ENCODE assay signal across 35 cellular contexts in the genomic region with DNA sequence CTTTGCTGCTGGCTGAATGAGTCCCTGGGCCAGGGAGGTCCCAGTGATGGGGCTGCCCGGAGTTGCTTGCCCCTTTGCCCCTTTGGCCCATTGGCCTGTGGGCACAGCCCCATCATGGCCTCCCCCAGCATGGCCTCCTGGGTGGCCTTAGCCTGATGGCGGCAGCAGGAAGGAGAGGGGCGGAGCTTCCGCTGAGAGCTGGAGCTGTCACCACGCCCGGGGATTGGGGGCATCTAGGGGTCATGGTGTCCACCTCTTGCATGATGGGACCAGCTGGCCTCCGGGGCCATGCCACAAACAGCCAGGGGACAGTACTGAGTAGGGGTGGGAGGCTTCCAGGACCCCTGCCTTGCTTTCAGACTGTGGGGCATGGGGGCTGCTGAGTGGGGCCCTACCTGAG. TPM values are rescaled to one million over a fixed set of nuclear protein-coding genes. Genes with fewer than 3 reads are reported as not detected.
"Had no signal": no experiment of that assay in that cellular context is flagged by ENCODE, and none has a peak within 500 bp of the region (broad histone marks: within the 10 kb centered on the region; RNA-seq: fewer than 3 reads in every experiment).

No MANE protein-coding gene starts in this region.

- H3K27me3 ChIP-seq: gastroesophageal sphincter, sigmoid colon, thyroid gland, vagina had no signal

- H3K4me3 ChIP-seq: gastroesophageal sphincter, left ventricle myocardium inferior, lung, mucosa of descending colon, sigmoid colon, stomach, thyroid gland, upper lobe of left lung, vagina had no signal

- DNase-seq: activated CD4-positive, alpha-beta memory T cell treated with anti-CD3 and anti-CD28 coated beads for 36 hours; activated CD4-positive, alpha-beta T cell treated with anti-CD3 and anti-CD28 coated beads, Interleukin-2, amount 10 ng/mL, durations not matched to agents 24 days and 14 days; activated CD4-positive, CD25-positive, alpha-beta regulatory T cell treated with anti-CD3 and anti-CD28 coated beads, Interleukin-2, amount 50 U/mL, for 72 hours; activated CD8-positive, alpha-beta memory T cell treated with anti-CD3 and anti-CD28 coated beads, Interleukin-2, amount 50 U/mL, for 48 hours; activated gamma-delta T cell treated with Interleukin-2 at 50 U/mL for 16 hours; activated naive CD4-positive, alpha-beta T cell treated with anti-CD3 and anti-CD28 coated beads, Interleukin-2, amount 50 U/mL, for 16 hours; activated T-cell treated with anti-CD3 and anti-CD28 coated beads, Interleukin-2, amount 50 U/mL, for 24 hours; amniotic stem cell; brain microvascular endothelial cell; caudate nucleus; cortex of kidney; effector memory CD8-positive, alpha-beta T cell; erythroblast; head of caudate nucleus; hippocampal formation; kidney; left ventricle myocardium inferior; mucosa of descending colon; retina; sigmoid colon; stimulated activated CD4-positive, alpha-beta T cell treated with anti-CD3 and anti-CD28 coated beads, Interleukin-15, amount 100 ng/mL, for 24 hours; stimulated activated CD4-positive, alpha-beta T cell treated with anti-CD3 and anti-CD28 coated beads, Interleukin-2, amount 100 ng/mL, for 24 hours; stimulated activated naive B cell treated with anti-CD40 and anti-IgM and Interleukin-4, amounts not matched to agents 10 μg/mL and 1 μg/mL and 100 μg/mL, for 72 hours; stomach; T-cell; thyroid gland had no signal

- ATAC-seq: effector memory CD8-positive, alpha-beta T cell; gastroesophageal sphincter; stimulated activated naive B cell treated with anti-CD40 and anti-IgM and Interleukin-4, amounts not matched to agents 10 μg/mL and 1 μg/mL and 100 μg/mL, for 72 hours; T-cell had no signal

- H3K36me3 ChIP-seq: brain microvascular endothelial cell, gastroesophageal sphincter, left ventricle myocardium inferior, sigmoid colon, stomach, thyroid gland, upper lobe of left lung, vagina had no signal

- H3K4me1 ChIP-seq: thyroid gland, vagina had no signal

- H3K9me3 ChIP-seq: gastroesophageal sphincter, left ventricle myocardium inferior, mucosa of descending colon, sigmoid colon, stomach, thyroid gland, upper lobe of left lung, vagina had no signal

- H3K27ac ChIP-seq: brain microvascular endothelial cell, gastroesophageal sphincter, left ventricle myocardium inferior, sigmoid colon, stomach, thyroid gland, upper lobe of left lung, vagina had no signal

RNA-seq across cellular contexts. Expression of a gene that starts 31.5 kb away (rescaled TPM):
- total RNA-seq: activated CD4-positive, alpha-beta memory T cell treated with anti-CD3 and anti-CD28 coated beads for 36 hours; activated CD4-positive, alpha-beta T cell treated with anti-CD3 and anti-CD28 coated beads, Interleukin-2, amount 10 ng/mL, durations not matched to agents 24 days and 14 days; astrocyte; chondrocyte; myocyte; natural killer cell treated with Interleukin-12 subunit alpha and Interleukin-12 subunit beta and Interleukin-15 and Interleukin-18, amount 100 ng/mL, for 72 hours; osteoblast; T-cell had no signal
